16 cellular contexts compared by ENCODE assay signal in the genomic region with DNA sequence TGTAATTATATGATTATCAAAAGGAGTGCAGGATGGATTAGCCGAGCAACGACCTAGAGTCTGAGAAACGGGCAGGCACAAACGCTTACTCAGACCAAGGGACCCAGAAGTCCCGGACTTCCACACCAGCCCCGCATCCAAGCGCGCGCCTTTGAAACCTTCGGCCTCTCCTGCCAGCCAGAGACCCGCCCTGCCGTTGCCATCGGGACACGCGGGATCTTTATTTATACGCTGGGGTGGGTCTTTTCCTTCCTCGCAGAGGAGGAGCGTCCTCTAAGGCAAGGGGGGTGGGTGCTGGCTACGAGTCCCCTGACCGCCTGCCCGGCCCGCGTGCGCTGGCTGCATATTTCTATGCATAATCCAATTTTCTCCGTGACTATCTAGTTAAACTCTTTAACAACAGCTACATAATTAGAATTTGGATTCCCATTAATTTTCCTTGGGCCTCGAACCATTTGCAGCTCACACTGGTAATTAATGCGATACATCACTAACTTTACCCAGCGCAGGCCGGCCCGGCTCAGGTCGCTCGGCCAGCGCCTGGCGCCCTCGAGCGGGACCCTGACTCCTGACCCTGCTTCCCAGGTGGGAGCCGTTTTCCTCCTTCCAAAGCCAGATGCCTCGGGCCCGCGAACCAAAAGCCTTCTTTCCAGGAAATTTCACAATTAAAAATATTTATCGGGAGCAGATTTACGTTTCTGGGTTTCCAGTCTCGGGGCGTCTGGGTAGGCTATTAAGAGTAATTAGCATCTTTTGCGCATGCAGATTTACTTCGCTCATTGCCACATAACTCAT. TPM values are rescaled to one million over a fixed set of nuclear protein-coding genes. Genes with fewer than 3 reads are reported as not detected.
DNase-seq lines count a peak whose midpoint lies in the region; ATAC-seq and TF ChIP-seq lines count a peak whose summit lies in the region.
"Had no signal": no experiment of that assay in that cellular context is flagged by ENCODE, and none has a peak within 500 bp of the region (broad histone marks: within the 10 kb centered on the region; RNA-seq: fewer than 3 reads in every experiment).

No MANE protein-coding gene starts in this region.

- POLR2A ChIA-PET in naive thymus-derived CD8-positive, alpha-beta T cell (lab: Charles Lee) = no interaction called here

- no peak for TF ChIP-seq CTCF in left lung (IDR thresholded peaks at IDR 0.05)

- no peaks in the 10 kb centered on the region for H3K36me3 ChIP-seq in left lung
- H3K36me3 ChIP-seq: heart right ventricle had no signal

- H3K4me3 ChIP-seq in left lung = no peak overlapping the region

- H3K4me3 Mint-ChIP-seq in activated T-helper 1 cell treated with anti-CD3 and anti-CD28 coated beads, Interleukin-12 subunit alpha, Interleukin-12 subunit beta, Interleukin-2, Interleukin-4 antibody, amounts not matched to agents 30 ng/mL and 10 ng/mL and 1 ng/mL, durations not matched to agents 14 hours and 24 hours and 36 hours = no peak overlapping the region
- peak overlapping the region in 9 of 10 donors; percentile 38 to 70 (median 59) for H3K4me3 Mint-ChIP-seq in naive thymus-derived CD8-positive, alpha-beta T cell

- H3K9me3 ChIP-seq in left lung = no peaks in the 10 kb centered on the region
- H3K9me3 ChIP-seq: heart right ventricle had no signal

- no peak overlapping the region for H3K27ac ChIP-seq in left lung
- H3K27ac ChIP-seq: heart right ventricle had no signal

- intact Hi-C loops in activated T-helper 1 cell treated with anti-CD3 and anti-CD28 coated beads, Interleukin-12 subunit alpha, Interleukin-12 subunit beta, Interleukin-2, Interleukin-4 antibody, amounts not matched to agents 30 ng/mL and 10 ng/mL and 1 ng/mL, durations not matched to agents 14 hours and 24 hours and 36 hours (cut with micrococcal nuclease) = loop anchor here (1.0 to 5.0 kb wide), 2 partner anchors 8 to 560 kb away; no protein-coding TSS in a partner anchor
- intact Hi-C loops in left lung (cut with DNase I) = loop anchor here in 1 of 2 donors (5.0 to 10.0 kb wide), 2 partner anchors 248 to 350 kb away; no protein-coding TSS in a partner anchor

- H3K4me1 Mint-ChIP-seq in activated T-helper 1 cell treated with anti-CD3 and anti-CD28 coated beads, Interleukin-12 subunit alpha, Interleukin-12 subunit beta, Interleukin-2, Interleukin-4 antibody, amounts not matched to agents 30 ng/mL and 10 ng/mL and 1 ng/mL, durations not matched to agents 14 hours and 24 hours and 36 hours (ENCODE audit: low read depth) = peaks cover 20% of the 10 kb centered on the region
- peaks cover 17 to 46% (median 39%) of the 10 kb centered on the region in 4 donors for H3K4me1 Mint-ChIP-seq in naive thymus-derived CD8-positive, alpha-beta T cell

- H3K27me3 ChIP-seq in left lung = peaks cover 91 to 100% of the 10 kb centered on the region in 2 donors

- no peak for ATAC-seq in naive thymus-derived CD8-positive, alpha-beta T cell
- ATAC-seq in left lung = no peak
- ATAC-seq: activated CD4-positive, CD25-positive, alpha-beta regulatory T cell treated with anti-CD3 and anti-CD28 coated beads, Interleukin-2, amount 50 U/mL, for 24 hours had no signal

- peaks cover 12 to 44% of the 10 kb centered on the region in 2 donors for H3K4me1 ChIP-seq in left lung

- no peaks in the 10 kb centered on the region for H3K9me3 Mint-ChIP-seq in activated T-helper 1 cell treated with anti-CD3 and anti-CD28 coated beads, Interleukin-12 subunit alpha, Interleukin-12 subunit beta, Interleukin-2, Interleukin-4 antibody, amounts not matched to agents 30 ng/mL and 10 ng/mL and 1 ng/mL, durations not matched to agents 14 hours and 24 hours and 36 hours
- H3K9me3 Mint-ChIP-seq in naive thymus-derived CD8-positive, alpha-beta T cell = peaks cover 0 to 3% (median 0%) of the 10 kb centered on the region in 9 donors

- no peaks in the 10 kb centered on the region for H3K36me3 Mint-ChIP-seq in activated T-helper 1 cell treated with anti-CD3 and anti-CD28 coated beads, Interleukin-12 subunit alpha, Interleukin-12 subunit beta, Interleukin-2, Interleukin-4 antibody, amounts not matched to agents 30 ng/mL and 10 ng/mL and 1 ng/mL, durations not matched to agents 14 hours and 24 hours and 36 hours (ENCODE audit: low read depth)
- H3K36me3 Mint-ChIP-seq in naive thymus-derived CD8-positive, alpha-beta T cell = peaks cover 0 to 2% (median 0%) of the 10 kb centered on the region in 3 donors

- DNase-seq in NCI-H748 (lab: John Stamatoyannopoulos, UW; ENCODE audit: unreplicated experiment) (peak; percentile 42), NCI-H748 treated with DMSO at 0.1 percent for 48 hours (lab: John Stamatoyannopoulos, UW) (no peak), ELF-1 (ENCODE audit: low read depth, low spot score) (peak; percentile 16), NCI-H1694 treated with DMSO at 0.1 percent for 48 hours (lab: John Stamatoyannopoulos, UW) (no peak), NCI-H1048 (lab: John Stamatoyannopoulos, UW) (no peak), left lung (no peak)
- DNase-seq in activated T-helper 1 cell treated with anti-CD3 and anti-CD28 coated beads, Interleukin-12 subunit alpha, Interleukin-12 subunit beta, Interleukin-2, Interleukin-4 antibody, amounts not matched to agents 30 ng/mL and 10 ng/mL and 1 ng/mL, durations not matched to agents 14 hours and 24 hours and 36 hours (ENCODE audit: low spot score) = no peak
- DNase-seq in naive thymus-derived CD8-positive, alpha-beta T cell = no peak
- DNase-seq: DND-41, heart right ventricle, NCI-H446 treated with DMSO at 0.1 percent for 48 hours, SHP77 had no signal

- peaks cover 75% of the 10 kb centered on the region for H3K27me3 Mint-ChIP-seq in activated T-helper 1 cell treated with anti-CD3 and anti-CD28 coated beads, Interleukin-12 subunit alpha, Interleukin-12 subunit beta, Interleukin-2, Interleukin-4 antibody, amounts not matched to agents 30 ng/mL and 10 ng/mL and 1 ng/mL, durations not matched to agents 14 hours and 24 hours and 36 hours (ENCODE audit: insufficient read depth)
- peaks cover 45 to 95% (median 69%) of the 10 kb centered on the region in 5 donors for H3K27me3 Mint-ChIP-seq in naive thymus-derived CD8-positive, alpha-beta T cell

- peak overlapping the region; percentile 70 for H3K27ac Mint-ChIP-seq in activated T-helper 1 cell treated with anti-CD3 and anti-CD28 coated beads, Interleukin-12 subunit alpha, Interleukin-12 subunit beta, Interleukin-2, Interleukin-4 antibody, amounts not matched to agents 30 ng/mL and 10 ng/mL and 1 ng/mL, durations not matched to agents 14 hours and 24 hours and 36 hours
- peak overlapping the region in 1 of 10 donors; percentile 11 for H3K27ac Mint-ChIP-seq in naive thymus-derived CD8-positive, alpha-beta T cell

RNA-seq across cellular contexts. Expression of a gene that starts 12.4 kb away (rescaled TPM):
- not detected in 2 replicates for total RNA-seq in activated T-helper 1 cell treated with anti-CD3 and anti-CD28 coated beads, Interleukin-12 subunit alpha, Interleukin-12 subunit beta, Interleukin-2, Interleukin-4 antibody, amounts not matched to agents 30 ng/mL and 10 ng/mL and 1 ng/mL, durations not matched to agents 14 hours and 24 hours and 36 hours
- total RNA-seq in naive thymus-derived CD8-positive, alpha-beta T cell = not detected
- not detected for polyA plus RNA-seq in naive thymus-derived CD8-positive, alpha-beta T cell
- total RNA-seq in left lung = under 1 TPM; 0.18 to 0.47 TPM
- total RNA-seq: heart right ventricle, lung microvascular endothelial cell, renal cortical epithelial cell, temporal lobe had no signal
- polyA plus RNA-seq: heart right ventricle had no signal

Comparison
In these comparisons a context has a peak if more than half of its experiments do, and no peak if none do; other contexts are left out.
1. DNase-seq: peak in NCI-H748 (single experiment) and ELF-1 (single experiment); none in NCI-H748 treated with DMSO at 0.1 percent for 48 hours (single experiment), activated T-helper 1 cell treated with anti-CD3 and anti-CD28 coated beads, Interleukin-12 subunit alpha, Interleukin-12 subunit beta, Interleukin-2, Interleukin-4 antibody, amounts not matched to agents 30 ng/mL and 10 ng/mL and 1 ng/mL, durations not matched to agents 14 hours and 24 hours and 36 hours (single experiment), naive thymus-derived CD8-positive, alpha-beta T cell (0 of 10), NCI-H1694 treated with DMSO at 0.1 percent for 48 hours (single experiment), NCI-H1048 (single experiment) and left lung (0 of 2).